Comparison of ENCODE assay signal across 11 cellular contexts in the genomic region with DNA sequence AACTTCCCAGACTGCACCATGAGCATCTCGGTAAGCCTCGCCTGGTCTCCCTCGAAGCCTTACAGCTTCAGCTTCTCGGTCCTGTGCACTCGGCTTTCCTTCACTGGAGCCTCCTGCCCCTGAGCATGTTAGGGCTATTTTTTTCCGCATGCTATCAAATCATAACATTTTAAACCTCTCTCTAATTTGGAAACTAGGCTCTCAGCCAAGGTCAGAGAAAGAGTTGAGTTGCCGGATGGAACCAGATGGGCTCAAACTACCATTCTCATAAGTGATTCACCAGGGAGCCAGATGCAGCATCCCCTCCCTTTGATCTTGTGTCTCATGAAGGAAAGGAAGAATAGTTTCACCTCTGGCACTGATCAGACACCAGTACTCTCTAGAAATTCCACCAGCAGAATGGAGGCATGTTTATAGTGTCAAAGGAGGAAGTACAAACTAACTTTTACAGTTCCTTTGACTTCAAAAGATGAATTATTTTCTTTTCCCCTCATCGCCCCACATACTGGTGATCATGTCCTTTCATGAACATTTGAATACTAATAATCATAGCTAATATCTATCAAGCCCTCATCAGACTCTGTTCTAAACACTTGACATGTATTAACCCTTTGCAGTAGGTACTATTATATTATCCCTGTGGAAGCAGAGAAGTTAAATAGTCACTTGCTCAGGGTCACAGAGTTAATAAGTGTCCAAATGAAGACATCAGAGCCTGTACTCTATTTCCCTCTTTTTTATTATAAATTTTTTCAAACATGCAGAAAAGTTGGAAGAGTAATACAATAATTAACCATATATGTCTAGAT. TPM values are rescaled to one million over a fixed set of nuclear protein-coding genes. Genes with fewer than 3 reads are reported as not detected.
A peak's percentile ranks its signal among the peaks of the same experiment; 100 is the strongest.
DNase-seq lines count a peak whose midpoint lies in the region; ATAC-seq and TF ChIP-seq lines count a peak whose summit lies in the region.
"Had no signal": no experiment of that assay in that cellular context is flagged by ENCODE, and none has a peak within 500 bp of the region (broad histone marks: within the 10 kb centered on the region; RNA-seq: fewer than 3 reads in every experiment).

No MANE protein-coding gene starts in this region.

- no peak overlapping the region for H3K4me2 ChIP-seq in SK-N-SH
- no peak overlapping the region; the same call in 1 of the 2 replicates for H3K4me2 ChIP-seq in MM.1S (ENCODE audit: low read depth, low read length)

- DNase-seq in GM04503 (ENCODE audit: low read depth): peak; percentile 26
- DNase-seq in SK-N-SH: peak; percentile 48
- DNase-seq in foreskin fibroblast: peak; percentile 86 to 94
- DNase-seq in MM.1S: no peak
- DNase-seq in middle frontal gyrus (ENCODE audit: extremely low spot score, low spot score): no peak
- DNase-seq in NCI-H526 (lab: John Stamatoyannopoulos, UW): no peak
- DNase-seq: activated CD4-positive, alpha-beta T cell treated with anti-CD3 and anti-CD28 coated beads for 1 hour; Calu3; mammary epithelial cell had no signal

- CTCF ChIA-PET in SK-N-SH (lab: Yijun Ruan, JAX): no interaction called here

- H3K27me3 ChIP-seq in SK-N-SH (ENCODE audit: insufficient read depth): no peaks in the 10 kb centered on the region
- no peaks in the 10 kb centered on the region for H3K27me3 ChIP-seq in skeletal muscle tissue (ENCODE audit: control insufficient read depth in 3 of 3, insufficient read depth in 3 of 3, low read length in 3 of 3)
- no peaks in the 10 kb centered on the region for H3K27me3 ChIP-seq in MM.1S (replicated peaks; ENCODE audit: insufficient read depth, low read length)

- H3K27ac ChIP-seq in SK-N-SH (ENCODE audit: low read depth in 2 of 2, low read length in 1 of 2) (peak overlapping the region in 1 of 2 experiments; percentile 20; a peak in 1 of 4 replicates), skeletal muscle tissue (ENCODE audit: low read depth, low read length) (peak overlapping the region; percentile 51), MM.1S (ENCODE audit: low read length) (no peak overlapping the region)

- H3K79me2 ChIP-seq in SK-N-SH (ENCODE audit: insufficient read depth): no peaks in the 10 kb centered on the region
- H3K79me2 ChIP-seq in MM.1S (ENCODE audit: low read length): no peaks in the 10 kb centered on the region

- no peak overlapping the region for H2AFZ ChIP-seq in SK-N-SH (ENCODE audit: low read depth)
- no peak overlapping the region for H2AFZ ChIP-seq in MM.1S (ENCODE audit: low read length)

- TF ChIP-seq CTCF in SK-N-SH (IDR thresholded peaks at IDR 0.05) (no peak), foreskin fibroblast (IDR thresholded peaks at IDR 0.05; ENCODE audit: low read depth, low read length) (no peak), MM.1S (IDR thresholded peaks at IDR 0.05; ENCODE audit: low read length) (no peak)

- H3K4me1 ChIP-seq in SK-N-SH (ENCODE audit: control insufficient read depth in 1 of 2, insufficient read depth in 2 of 2, low read depth in 1 of 2, low read length in 1 of 2) (peaks cover 0 to 5% of the 10 kb centered on the region in 2 experiments; a peak in 2 of 4 replicates), skeletal muscle tissue (ENCODE audit: control insufficient read depth in 3 of 3, insufficient read depth in 3 of 3, low read length in 3 of 3) (peaks cover 0 to 6% (median 0%) of the 10 kb centered on the region in 3 donors), MM.1S (ENCODE audit: low read length) (peaks cover 30% of the 10 kb centered on the region)

- H4K20me1 ChIP-seq in SK-N-SH (ENCODE audit: insufficient read depth) (no peaks in the 10 kb centered on the region), MM.1S (ENCODE audit: insufficient read depth, low read length) (no peaks in the 10 kb centered on the region)

- H3K36me3 ChIP-seq in SK-N-SH (replicated peaks in 1 of 2; ENCODE audit: control insufficient read depth in 1 of 2, insufficient read depth in 2 of 2, low read length in 1 of 2) (no peaks in the 10 kb centered on the region), skeletal muscle tissue (ENCODE audit: control insufficient read depth in 3 of 3, insufficient read depth in 3 of 3, low read length in 3 of 3) (peaks cover 0 to 4% (median 0%) of the 10 kb centered on the region in 3 donors), MM.1S (replicated peaks; ENCODE audit: insufficient read depth, low read length) (no peaks in the 10 kb centered on the region)

- H3K9me3 ChIP-seq in SK-N-SH (no peaks in the 10 kb centered on the region), skeletal muscle tissue (ENCODE audit: control insufficient read depth in 3 of 3, low read length in 3 of 3) (no peaks in the 10 kb centered on the region), MM.1S (replicated peaks; ENCODE audit: insufficient read depth, low read length) (no peaks in the 10 kb centered on the region)

- no peak for TF ChIP-seq RAD21 in SK-N-SH (IDR thresholded peaks at IDR 0.05; ENCODE audit: low read length)

- 73% methylated on average over 8 of the region's 8 CpGs for WGBS in SK-N-SH (ENCODE audit: low lambda C conversion rate)

- POLR2A ChIA-PET in SK-N-SH (lab: Yijun Ruan, JAX): no interaction called here

- H3K9me2 ChIP-seq in SK-N-SH (no peaks in the 10 kb centered on the region), MM.1S (replicated peaks; ENCODE audit: insufficient read depth, low read length) (no peaks in the 10 kb centered on the region)

- ATAC-seq in HG02973 (IDR thresholded peaks at IDR 0.05; ENCODE audit: unreplicated experiment): no peak

- H3F3A ChIP-seq in SK-N-SH (replicated peaks; ENCODE audit: insufficient read depth): no peaks in the 10 kb centered on the region
- peaks cover 10% of the 10 kb centered on the region for H3F3A ChIP-seq in MM.1S (ENCODE audit: insufficient read depth, low read length)

- no peak for TF ChIP-seq EP300 in SK-N-SH (IDR thresholded peaks at IDR 0.05; ENCODE audit: borderline replicate concordance in 1 of 2, low read depth in 1 of 2, low read length in 1 of 2)

- H3K4me3 ChIP-seq in SK-N-SH (ENCODE audit: low read depth in 2 of 2, low read length in 1 of 2): no peak overlapping the region
- H3K4me3 ChIP-seq in foreskin fibroblast (ENCODE audit: low read depth in 1 of 2, low read length in 2 of 2): no peak overlapping the region
- H3K4me3 ChIP-seq in skeletal muscle tissue (ENCODE audit: low read length in 3 of 3): peak overlapping the region in 1 of 3 donors; percentile 19
- no peak overlapping the region for H3K4me3 ChIP-seq in MM.1S (ENCODE audit: low read length)

- H3K9ac ChIP-seq in SK-N-SH (no peak overlapping the region), skeletal muscle tissue (ENCODE audit: low read depth in 1 of 3, low read length in 3 of 3) (no peak overlapping the region), MM.1S (ENCODE audit: low read length) (no peak overlapping the region)

TF ChIP-seq in SK-N-SH, 30 proteins besides CTCF, POLR2A, EP300 and RAD21 (continues in another document):
- TF ChIP-seq SMC3 (IDR thresholded peaks at IDR 0.05; ENCODE audit: low read depth, low read length) (no peak), FOSL2 (IDR thresholded peaks at IDR 0.05; ENCODE audit: borderline replicate concordance, low read depth) (peak; percentile 27; the same call in 1 of the 2 replicates), GATA2 (CRISPR knock-in tag; IDR thresholded peaks at IDR 0.05) (no peak), RXRA (IDR thresholded peaks at IDR 0.05; ENCODE audit: borderline replicate concordance, low read depth) (no peak), NRF1 (IDR thresholded peaks at IDR 0.05; ENCODE audit: low read depth, low read length) (no peak; the same call in 1 of the 2 replicates), IRF3 (IDR thresholded peaks at IDR 0.05; ENCODE audit: low read depth, low read length) (no peak), MEF2A (IDR thresholded peaks at IDR 0.05; ENCODE audit: borderline replicate concordance, low read depth) (no peak), PBX3 (IDR thresholded peaks at IDR 0.05) (no peak), NFIC (IDR thresholded peaks at IDR 0.05; ENCODE audit: borderline replicate concordance) (peak; percentile 55; the same call in 1 of the 2 replicates), ZBTB33 (IDR thresholded peaks at IDR 0.05; ENCODE audit: borderline replicate concordance, low read depth) (no peak), TCF12 (IDR thresholded peaks at IDR 0.05) (peak; percentile 56)

RNA-seq across cellular contexts. Expression of gene MAP1LC3A, which starts 46.7 kb away (rescaled TPM):
- 17.2 and 24.9 TPM in 2 replicates for polyA plus RNA-seq in SK-N-SH (2012; rRNA removed)
- 11.7 and 18.7 TPM in 2 replicates for polyA plus RNA-seq in SK-N-SH (2012; cell fraction: cytosol; rRNA removed)
- 80.3 and 107 TPM in 2 replicates for polyA plus RNA-seq in SK-N-SH (2012; cell fraction: nucleus; rRNA removed)
- total RNA-seq in skeletal muscle tissue: 11.0 TPM

Comparison
In these comparisons a context has a peak if more than half of its experiments do, and no peak if none do; other contexts are left out.
1. DNase-seq: peak in GM04503 (single experiment), SK-N-SH (single experiment) and foreskin fibroblast (2 of 2); none in MM.1S (single experiment), middle frontal gyrus (single experiment) and NCI-H526 (0 of 2).